Comparison of ENCODE assay signal across 2 cellular contexts in the genomic region with DNA sequence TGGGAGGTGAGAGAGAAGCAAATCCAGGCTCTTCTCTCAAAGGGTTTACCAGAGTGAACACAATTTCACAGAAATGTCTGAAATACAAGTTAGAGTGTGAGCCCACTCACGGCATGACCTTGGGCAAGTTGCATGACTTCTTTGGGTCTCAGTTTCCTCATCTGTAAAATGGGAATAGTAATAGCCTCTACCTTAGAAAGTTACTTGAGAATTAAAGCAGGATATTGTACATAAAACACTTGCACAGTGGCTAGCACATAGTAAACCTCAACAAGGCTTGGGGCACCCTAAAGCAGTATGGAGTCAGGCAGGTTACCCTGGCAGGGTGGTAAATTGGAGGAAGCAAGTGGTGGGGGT.
TF ChIP-seq lines count a peak whose summit lies in the region.

No MANE protein-coding gene starts in this region.

TF ChIP-seq in HCT116, 20 proteins besides CTCF, POLR2A, EP300 and RAD21:
- TF ChIP-seq YY1 (IDR thresholded peaks at IDR 0.05; ENCODE audit: extremely low read depth, insufficient replicate concordance, low read depth, low read length) (no peak), CBX3 (IDR thresholded peaks at IDR 0.05; ENCODE audit: low read depth) (no peak), SIN3A (IDR thresholded peaks at IDR 0.05; ENCODE audit: low read depth) (no peak), EGR1 (IDR thresholded peaks at IDR 0.05; ENCODE audit: low read depth) (no peak), ELF1 (IDR thresholded peaks at IDR 0.05; ENCODE audit: borderline replicate concordance, low read depth) (no peak), SP1 (IDR thresholded peaks at IDR 0.05; ENCODE audit: low read depth) (no peak)
- TF ChIP-seq, protein P1, sequence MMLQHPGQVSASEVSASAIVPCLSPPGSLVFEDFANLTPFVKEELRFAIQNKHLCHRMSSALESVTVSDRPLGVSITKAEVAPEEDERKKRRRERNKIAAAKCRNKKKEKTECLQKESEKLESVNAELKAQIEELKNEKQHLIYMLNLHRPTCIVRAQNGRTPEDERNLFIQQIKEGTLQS (IDR thresholded peaks at IDR 0.05): no peak
- TF ChIP-seq, protein P2, sequence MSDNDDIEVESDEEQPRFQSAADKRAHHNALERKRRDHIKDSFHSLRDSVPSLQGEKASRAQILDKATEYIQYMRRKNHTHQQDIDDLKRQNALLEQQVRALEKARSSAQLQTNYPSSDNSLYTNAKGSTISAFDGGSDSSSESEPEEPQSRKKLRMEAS (IDR thresholded peaks at IDR 0.05): no peak
- TF ChIP-seq, protein P3, sequence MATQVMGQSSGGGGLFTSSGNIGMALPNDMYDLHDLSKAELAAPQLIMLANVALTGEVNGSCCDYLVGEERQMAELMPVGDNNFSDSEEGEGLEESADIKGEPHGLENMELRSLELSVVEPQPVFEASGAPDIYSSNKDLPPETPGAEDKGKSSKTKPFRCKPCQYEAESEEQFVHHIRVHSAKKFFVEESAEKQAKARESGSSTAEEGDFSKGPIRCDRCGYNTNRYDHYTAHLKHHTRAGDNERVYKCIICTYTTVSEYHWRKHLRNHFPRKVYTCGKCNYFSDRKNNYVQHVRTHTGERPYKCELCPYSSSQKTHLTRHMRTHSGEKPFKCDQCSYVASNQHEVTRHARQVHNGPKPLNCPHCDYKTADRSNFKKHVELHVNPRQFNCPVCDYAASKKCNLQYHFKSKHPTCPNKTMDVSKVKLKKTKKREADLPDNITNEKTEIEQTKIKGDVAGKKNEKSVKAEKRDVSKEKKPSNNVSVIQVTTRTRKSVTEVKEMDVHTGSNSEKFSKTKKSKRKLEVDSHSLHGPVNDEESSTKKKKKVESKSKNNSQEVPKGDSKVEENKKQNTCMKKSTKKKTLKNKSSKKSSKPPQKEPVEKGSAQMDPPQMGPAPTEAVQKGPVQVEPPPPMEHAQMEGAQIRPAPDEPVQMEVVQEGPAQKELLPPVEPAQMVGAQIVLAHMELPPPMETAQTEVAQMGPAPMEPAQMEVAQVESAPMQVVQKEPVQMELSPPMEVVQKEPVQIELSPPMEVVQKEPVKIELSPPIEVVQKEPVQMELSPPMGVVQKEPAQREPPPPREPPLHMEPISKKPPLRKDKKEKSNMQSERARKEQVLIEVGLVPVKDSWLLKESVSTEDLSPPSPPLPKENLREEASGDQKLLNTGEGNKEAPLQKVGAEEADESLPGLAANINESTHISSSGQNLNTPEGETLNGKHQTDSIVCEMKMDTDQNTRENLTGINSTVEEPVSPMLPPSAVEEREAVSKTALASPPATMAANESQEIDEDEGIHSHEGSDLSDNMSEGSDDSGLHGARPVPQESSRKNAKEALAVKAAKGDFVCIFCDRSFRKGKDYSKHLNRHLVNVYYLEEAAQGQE (IDR thresholded peaks at IDR 0.05; ENCODE audit: low read depth): no peak

TF ChIP-seq in K562, 482 proteins besides CTCF, POLR2A, EP300 and RAD21:
- TF ChIP-seq RCOR1 (IDR thresholded peaks at IDR 0.05; ENCODE audit: borderline replicate concordance in 1 of 2, low read depth in 2 of 2, low read length in 2 of 2): peak; percentile 46 to 54; a peak in 2 of 4 replicates
- TF ChIP-seq, protein P1 (IDR thresholded peaks at IDR 0.05): 0 out of 2 replicates have a peak, but pooled peaks have one; percentile 26
- TF ChIP-seq, protein P1 (CRISPR knock-in tag; conservative IDR thresholded peaks at IDR 0.05): no peak
- peak; percentile 67 to 84 for TF ChIP-seq KDM1A (IDR thresholded peaks at IDR 0.05)
- peak; percentile 90 for TF ChIP-seq ADNP (tag; IDR thresholded peaks at IDR 0.05)
- TF ChIP-seq HDAC2 (IDR thresholded peaks at IDR 0.05): peak; percentile 82
- TF ChIP-seq PRPF4 (IDR thresholded peaks at IDR 0.05; ENCODE audit: insufficient read depth, low read depth, low read length, poor library complexity, severe bottlenecking): no peak
- peak; percentile 87 for TF ChIP-seq SMARCA5 (IDR thresholded peaks at IDR 0.05)
- TF ChIP-seq ESRRA (IDR thresholded peaks at IDR 0.05; ENCODE audit: borderline replicate concordance, low read depth): peak; percentile 61; the same call in 1 of the 2 replicates
- TF ChIP-seq BCOR (IDR thresholded peaks at IDR 0.05): peak; percentile 94
- TF ChIP-seq RBM25 (IDR thresholded peaks at IDR 0.05; ENCODE audit: low read depth, low read length, severe bottlenecking): peak; percentile 99
- TF ChIP-seq SRSF7 (optimal IDR thresholded peaks at IDR 0.05; ENCODE audit: low read depth, low read length): no peak
- no peak for TF ChIP-seq FOXK1 (CRISPR knock-in tag; IDR thresholded peaks at IDR 0.05; ENCODE audit: borderline replicate concordance)
- TF ChIP-seq CBX1 (IDR thresholded peaks at IDR 0.05; ENCODE audit: low read depth): peak; percentile 43; the same call in 1 of the 2 replicates
